Comparison of ENCODE assay signal across 8 cellular contexts in genomic region chr12:56190695-56191155, GRCh38. TPM values are rescaled to one million over a fixed set of nuclear protein-coding genes. Genes with fewer than 3 reads are reported as not detected.
DNase-seq lines count a peak whose midpoint lies in the region; ATAC-seq and TF ChIP-seq lines count a peak whose summit lies in the region.

No MANE protein-coding gene starts in this region.

- H3K4me3 Mint-ChIP-seq in H9, result peak overlapping the region; percentile 94 to 98

- H2BK15ac ChIP-seq in H9 (ENCODE audit: low read depth, low read length), result no peak overlapping the region

- peak overlapping the region; percentile 47 for H3K9ac ChIP-seq in H9 (ENCODE audit: extremely low read depth, insufficient read length, low read length)

- H2BK5ac ChIP-seq in H9 (ENCODE audit: insufficient read length, low read length), result no peak overlapping the region

- peak overlapping the region; percentile 86 for H3K4me2 ChIP-seq in H9 (ENCODE audit: insufficient read depth, insufficient read length, low read length)

- intact Hi-C loops in sciatic nerve (cut with DNase I), result loop anchor here (10.0 kb wide), 1 partner anchor 274 kb away; the partner anchor contains the start of gene SPRYD4

- H3K27me3 Mint-ChIP-seq in H9 (ENCODE audit: low read depth), result peaks cover 3% of the 10 kb centered on the region; the same call in 1 of the 2 replicates

- peaks cover 6% of the 10 kb centered on the region for H3K79me1 ChIP-seq in H9 (ENCODE audit: insufficient read depth, low read depth, low read length, poor library complexity, severe bottlenecking)

- H3K56ac ChIP-seq in H9 (ENCODE audit: insufficient read length, low read depth, low read length), result no peak overlapping the region

- H4K8ac ChIP-seq in H9 (replicated peaks; ENCODE audit: insufficient read length, low read depth, low read length), result no peak overlapping the region

- peaks cover 12% of the 10 kb centered on the region for H3K23me2 ChIP-seq in H9 (ENCODE audit: insufficient read length, low read depth, low read length, poor library complexity, severe bottlenecking)

- H3K18ac ChIP-seq in H9 (ENCODE audit: insufficient read length, low read depth, low read length), result no peak overlapping the region

- no peak overlapping the region for H3K27ac ChIP-seq in H9 (ENCODE audit: insufficient read length, low read depth, low read length)
- H3K27ac ChIP-seq in SJCRH30, result no peak overlapping the region; the same call in 1 of the 2 replicates

- WGBS in H9 (ENCODE audit: extremely low coverage, insufficient read length, low lambda C conversion rate), result no CpG with 5 or more reads among the region's 9 CpGs

- TF ChIP-seq CTCF in H9 (conservative IDR thresholded peaks at IDR 0.05), result no peak
- TF ChIP-seq CTCF in fibroblast of pulmonary artery (IDR thresholded peaks at IDR 0.05; ENCODE audit: low read length, missing control alignments), result no peak

- no peak overlapping the region for H4K91ac ChIP-seq in H9 (ENCODE audit: insufficient read length, low read depth, low read length)

- H3K9me3 ChIP-seq in H9 (ENCODE audit: control insufficient read depth, low read depth, low read length), result no peaks in the 10 kb centered on the region
- H3K9me3 ChIP-seq in SJCRH30 (replicated peaks), result no peaks in the 10 kb centered on the region

- peaks cover 24 to 27% of the 10 kb centered on the region in 2 experiments for H3K4me1 Mint-ChIP-seq in H9

- no peak overlapping the region for H2AK5ac ChIP-seq in H9 (ENCODE audit: insufficient read length, low read length)

- no peak overlapping the region for H3K23ac ChIP-seq in H9 (ENCODE audit: insufficient read length, low read depth, low read length)

- no peak overlapping the region for H3T11ph ChIP-seq in H9 (ENCODE audit: low read length)

- H3K36me3 Mint-ChIP-seq in H9 (ENCODE audit: insufficient read depth in 1 of 3, low read depth in 3 of 3), result peaks cover 25 to 38% (median 32%) of the 10 kb centered on the region in 3 experiments; a peak in 6 of 7 replicates

- H4K5ac ChIP-seq in H9 (ENCODE audit: insufficient read length, low read depth, low read length), result no peak overlapping the region

- H3K4ac ChIP-seq in H9 (ENCODE audit: low read depth, low read length), result no peak overlapping the region

- peak overlapping the region; percentile 90 for H2AFZ ChIP-seq in H9 (ENCODE audit: low read length)

- peak overlapping the region; percentile 73 for H3K4me3 ChIP-seq in SJCRH30
- H3K4me3 ChIP-seq in fibroblast of pulmonary artery (replicated peaks; ENCODE audit: low read depth, low read length), result peak overlapping the region; percentile 76

- peaks cover 8% of the 10 kb centered on the region; the same call in 1 of the 2 replicates for H3K79me2 ChIP-seq in H9 (ENCODE audit: insufficient read depth, low read length)

- H3K9me3 Mint-ChIP-seq in H9, result 0 out of 5 replicates have a peak, but pooled peaks cover 0 to 3% of the 10 kb centered on the region in 2 experiments

- H4K20me1 ChIP-seq in H9 (ENCODE audit: control insufficient read depth, insufficient read depth, insufficient read length), result no peaks in the 10 kb centered on the region

- H3K27ac Mint-ChIP-seq in H9, result peak overlapping the region; percentile 97 to 99 (median 99)

- peak overlapping the region; percentile 23; the same call in 1 of the 2 replicates for H3K14ac ChIP-seq in H9 (ENCODE audit: insufficient read depth, low read length)

- no peak overlapping the region for H2BK20ac ChIP-seq in H9 (ENCODE audit: low read depth, low read length, poor library complexity, severe bottlenecking)

- H3K4me1 ChIP-seq in H9 (ENCODE audit: insufficient read depth, low read length) (peaks cover 8% of the 10 kb centered on the region), SJCRH30 (peaks cover 8% of the 10 kb centered on the region; the same call in 1 of the 2 replicates)

- H3K36me3 ChIP-seq in SJCRH30, result peaks cover 12% of the 10 kb centered on the region

- no peak for DNase-seq in H9
- peak in 1 of 2 experiments; percentile 29 for DNase-seq in SJCRH30
- DNase-seq in fibroblast of pulmonary artery (ENCODE audit: low read depth), result no peak
- DNase-seq in sciatic nerve (ENCODE audit: low spot score), result no peak
- no peak for DNase-seq in NCI-H2029 (lab: John Stamatoyannopoulos, UW)
- DNase-seq in NCI-H128 (lab: John Stamatoyannopoulos, UW; ENCODE audit: unreplicated experiment), result no peak

- ATAC-seq in sciatic nerve (peak; percentile 7), GM19452 (IDR thresholded peaks at IDR 0.05; ENCODE audit: unreplicated experiment) (no peak), esophagus mucosa (no peak)

- no peak overlapping the region for H2BK120ac ChIP-seq in H9 (ENCODE audit: low read depth, low read length, poor library complexity, severe bottlenecking)

- H3K27me3 ChIP-seq in H9 (ENCODE audit: insufficient read depth, low read length) (no peaks in the 10 kb centered on the region), SJCRH30 (no peaks in the 10 kb centered on the region)

- H2BK12ac ChIP-seq in H9 (ENCODE audit: insufficient read length, low read depth, low read length), result no peak overlapping the region

RNA-seq across cellular contexts. Expression of gene SMARCC2, which starts 1.4 kb away (rescaled TPM):
- 85.0 and 86.9 TPM in 2 replicates for total RNA-seq in H9 (2021)
- total RNA-seq in SJCRH30 (2014; rRNA removed; shearing (Covaris generic)), result 57.3 and 60.9 TPM in 2 replicates
- total RNA-seq in sciatic nerve, result 160 TPM
- 44.4 TPM for total RNA-seq in esophagus mucosa

RNA-seq across cellular contexts. Expression of gene RNF41, which starts 31.0 kb away (rescaled TPM):
- total RNA-seq in H9 (2021), result 60.8 and 64.8 TPM in 2 replicates
- 24.3 and 25.7 TPM in 2 replicates for total RNA-seq in SJCRH30 (2014; rRNA removed; shearing (Covaris generic))
- total RNA-seq in sciatic nerve, result 40.7 TPM
- total RNA-seq in esophagus mucosa, result 26.9 TPM

RNA-seq across cellular contexts. Expression of gene MYL6, which starts 32.6 kb away (rescaled TPM):
- total RNA-seq in H9 (2021), result 1,181 and 1,197 TPM in 2 replicates
- 564 and 633 TPM in 2 replicates for total RNA-seq in SJCRH30 (2014; rRNA removed; shearing (Covaris generic))
- total RNA-seq in sciatic nerve, result 993 TPM
- 1,179 TPM for total RNA-seq in esophagus mucosa

RNA-seq across cellular contexts. Expression of gene NABP2, which starts 33.4 kb away (rescaled TPM):
- 48.7 and 49.0 TPM in 2 replicates for total RNA-seq in H9 (2021)
- total RNA-seq in SJCRH30 (2014; rRNA removed; shearing (Covaris generic)), result 43.2 and 46.5 TPM in 2 replicates
- total RNA-seq in sciatic nerve, result 18.5 TPM
- total RNA-seq in esophagus mucosa, result 26.5 TPM

RNA-seq across cellular contexts. Expression of gene MYL6B, which starts 38.3 kb away (rescaled TPM):
- total RNA-seq in H9 (2021) (165 and 168 TPM in 2 replicates), sciatic nerve (40.0 TPM), esophagus mucosa (54.2 TPM)
- total RNA-seq in SJCRH30 (2014; rRNA removed; shearing (Covaris generic)), result 199 and 208 TPM in 2 replicates
